20 cellular contexts compared by ENCODE assay signal in the genomic region with DNA sequence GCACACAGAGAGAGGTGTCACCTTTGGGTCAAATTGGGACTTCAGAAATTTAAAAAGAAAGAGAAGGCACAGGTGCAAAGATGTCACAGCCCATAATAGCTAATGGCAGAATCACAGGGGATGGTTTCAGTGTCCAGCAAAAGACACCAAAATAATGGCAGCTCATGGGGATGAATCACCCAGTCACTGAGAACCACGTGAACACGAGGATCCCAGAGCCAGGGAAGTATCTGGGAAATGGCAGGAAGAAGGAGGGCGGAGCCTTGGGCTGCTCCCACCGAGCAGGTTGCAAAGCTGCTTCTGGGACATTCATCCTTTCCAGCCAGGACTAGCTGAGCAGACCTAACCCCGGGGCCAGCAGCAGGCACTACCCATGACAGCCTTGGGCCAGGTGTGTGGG. TPM values are rescaled to one million over a fixed set of nuclear protein-coding genes. Genes with fewer than 3 reads are reported as not detected.
DNase-seq lines count a peak whose midpoint lies in the region; ATAC-seq and TF ChIP-seq lines count a peak whose summit lies in the region.
"Had no signal": no experiment of that assay in that cellular context is flagged by ENCODE, and none has a peak within 500 bp of the region (broad histone marks: within the 10 kb centered on the region; RNA-seq: fewer than 3 reads in every experiment).

No MANE protein-coding gene starts in this region.

- TF ChIP-seq CTCF in Caco-2 (IDR thresholded peaks at IDR 0.05; ENCODE audit: insufficient read depth in 1 of 2, low read depth in 1 of 2, low read length in 1 of 2, severe bottlenecking in 1 of 2, unreplicated experiment in 1 of 2): no peak
- TF ChIP-seq CTCF in adrenal gland (IDR thresholded peaks at IDR 0.05): no peak

- H4K8ac ChIP-seq in mesenchymal stem cell (ENCODE audit: low read length): no peak overlapping the region

- H3K4ac ChIP-seq in mesenchymal stem cell (ENCODE audit: low read depth in 1 of 2, low read length in 2 of 2): no peak overlapping the region

- H3K9me3 ChIP-seq in Caco-2 (peaks cover 6% of the 10 kb centered on the region), adrenal gland (replicated peaks in 1 of 3) (peaks cover 0 to 3% (median 0%) of the 10 kb centered on the region in 3 donors), mesenchymal stem cell (ENCODE audit: control insufficient read depth, low read length) (peaks cover 6% of the 10 kb centered on the region)
- H3K9me3 ChIP-seq: vagina had no signal

- intact Hi-C loops in Caco-2 (cut with micrococcal nuclease; ENCODE audit: unreplicated experiment): no loop called here
- intact Hi-C loops in adrenal gland (cut with DNase I): no loop called here

- H3K4me3 Mint-ChIP-seq in Caco-2 (ENCODE audit: unreplicated experiment): no peak overlapping the region
- H3K4me3 Mint-ChIP-seq: activated naive CD8-positive, alpha-beta T cell treated with anti-CD3 and anti-CD28 coated beads for 36 hours; central memory CD8-positive, alpha-beta T cell; immature natural killer cell; mesothelial cell of epicardium; stimulated activated naive B cell treated with anti-CD40 and anti-IgM and Interleukin-4, amounts not matched to agents 10 μg/mL and 1 μg/mL and 100 μg/mL, for 72 hours; T-helper 1 cell treated with Interleukin-12 subunit alpha and Interleukin-12 subunit beta and Interleukin-4 antibody, amounts not matched to agents 30 μg/mL and 1 μg/mL, for 36 hours had no signal

- POLR2A ChIA-PET in Caco-2 (lab: Charles Lee): no interaction called here

- WGBS in adrenal gland, 4 donors: 35 to 60% (median 55%) methylated on average over 4 to 5 of the region's 5 CpGs
- WGBS in mesenchymal stem cell: 57% methylated on average over 5 of the region's 5 CpGs

- H3K79me1 ChIP-seq in mesenchymal stem cell (replicated peaks; ENCODE audit: low read length, poor library complexity, severe bottlenecking): no peaks in the 10 kb centered on the region

- no peak overlapping the region for H3K27ac ChIP-seq in adrenal gland
- H3K27ac ChIP-seq in mesenchymal stem cell (ENCODE audit: low read length, poor library complexity, severe bottlenecking): no peak overlapping the region
- H3K27ac ChIP-seq: skin epidermis, vagina had no signal

- no peak overlapping the region for H2BK5ac ChIP-seq in mesenchymal stem cell (ENCODE audit: low read depth, low read length, poor library complexity, severe bottlenecking)

- no peak overlapping the region for H3K14ac ChIP-seq in mesenchymal stem cell (ENCODE audit: low read length in 2 of 2)

- H3K27ac Mint-ChIP-seq in Caco-2 (ENCODE audit: unreplicated experiment): peak overlapping the region; percentile 99
- H3K27ac Mint-ChIP-seq: activated naive CD8-positive, alpha-beta T cell treated with anti-CD3 and anti-CD28 coated beads for 36 hours; immature natural killer cell; mesothelial cell of epicardium; stimulated activated naive B cell treated with anti-CD40 and anti-IgM and Interleukin-4, amounts not matched to agents 10 μg/mL and 1 μg/mL and 100 μg/mL, for 72 hours; T-helper 1 cell treated with Interleukin-12 subunit alpha and Interleukin-12 subunit beta and Interleukin-4 antibody, amounts not matched to agents 30 μg/mL and 1 μg/mL, for 36 hours had no signal

- H4K91ac ChIP-seq in mesenchymal stem cell (ENCODE audit: low read length): no peak overlapping the region

- H3K4me1 ChIP-seq in Caco-2 (peaks cover 40% of the 10 kb centered on the region), adrenal gland (replicated peaks in 1 of 2) (peaks cover 6 to 13% of the 10 kb centered on the region in 2 donors), mesenchymal stem cell (ENCODE audit: control insufficient read depth, insufficient read depth, low read depth, low read length) (peaks cover 43% of the 10 kb centered on the region)
- H3K4me1 ChIP-seq: vagina had no signal

- no peak overlapping the region for H3K4me2 ChIP-seq in mesenchymal stem cell (ENCODE audit: low read length, poor library complexity, severe bottlenecking)

- no peak overlapping the region for H2BK120ac ChIP-seq in mesenchymal stem cell (ENCODE audit: low read depth, low read length)

- no peaks in the 10 kb centered on the region for H3K27me3 Mint-ChIP-seq in Caco-2 (ENCODE audit: insufficient read depth, unreplicated experiment)
- H3K27me3 Mint-ChIP-seq: activated naive CD8-positive, alpha-beta T cell treated with anti-CD3 and anti-CD28 coated beads for 36 hours; central memory CD8-positive, alpha-beta T cell had no signal

- H3K36me3 Mint-ChIP-seq in Caco-2 (ENCODE audit: insufficient read depth, unreplicated experiment): peaks cover 48% of the 10 kb centered on the region
- H3K36me3 Mint-ChIP-seq: activated naive CD8-positive, alpha-beta T cell treated with anti-CD3 and anti-CD28 coated beads for 36 hours had no signal

- H3K4me3 ChIP-seq in Caco-2 (ENCODE audit: low read depth, low read length): no peak overlapping the region
- no peak overlapping the region for H3K4me3 ChIP-seq in adrenal gland
- H3K4me3 ChIP-seq in mesenchymal stem cell (ENCODE audit: insufficient read depth in 1 of 2, low read depth in 1 of 2, low read length in 2 of 2): no peak overlapping the region
- H3K4me3 ChIP-seq: skin epidermis, vagina had no signal

- no peak for ATAC-seq in HG03378 (IDR thresholded peaks at IDR 0.05; ENCODE audit: unreplicated experiment)
- ATAC-seq: stimulated activated naive B cell treated with anti-CD40 and anti-IgM and Interleukin-4, amounts not matched to agents 10 μg/mL and 1 μg/mL and 100 μg/mL, for 72 hours had no signal

- peaks cover 42% of the 10 kb centered on the region for H3K4me1 Mint-ChIP-seq in Caco-2 (ENCODE audit: low read depth, unreplicated experiment)
- H3K4me1 Mint-ChIP-seq: activated naive CD8-positive, alpha-beta T cell treated with anti-CD3 and anti-CD28 coated beads for 36 hours; central memory CD8-positive, alpha-beta T cell; stimulated activated naive B cell treated with anti-CD40 and anti-IgM and Interleukin-4, amounts not matched to agents 10 μg/mL and 1 μg/mL and 100 μg/mL, for 72 hours had no signal

- H3K36me3 ChIP-seq in Caco-2 (ENCODE audit: control insufficient read depth, insufficient read depth, low read length) (0 out of 2 replicates have a peak, but pooled peaks cover 2% of the 10 kb centered on the region), adrenal gland (replicated peaks in 1 of 2) (no peaks in the 10 kb centered on the region), mesenchymal stem cell (ENCODE audit: control insufficient read depth in 1 of 2, insufficient read depth in 2 of 2, low read depth in 1 of 2, low read length in 2 of 2) (peaks cover 0 to 40% of the 10 kb centered on the region in 2 experiments)

- no peak overlapping the region for H3K9ac ChIP-seq in mesenchymal stem cell (ENCODE audit: low read length)

- no peak for DNase-seq in Caco-2
- DNase-seq in HK-2 (ENCODE audit: unreplicated experiment): peak; percentile 54
- peak in 6 of 7 donors; percentile 36 to 72 (median 56) for DNase-seq in adrenal gland
- no peak for DNase-seq in mesenchymal stem cell
- no peak for DNase-seq in effector CD4-positive, alpha-beta T cell
- no peak for DNase-seq in amniotic stem cell (lab: John Stamatoyannopoulos, UW)
- DNase-seq in NCI-H1436 (lab: John Stamatoyannopoulos, UW): no peak
- DNase-seq: activated CD4-positive, alpha-beta T cell treated with anti-CD3 and anti-CD28 coated beads for 4 hours; activated naive CD8-positive, alpha-beta T cell treated with anti-CD3 and anti-CD28 coated beads for 36 hours; DMS79 treated with DMSO at 0.1 percent for 48 hours; immature natural killer cell; NCI-H2081 treated with DMSO at 0.1 percent for 48 hours; NCI-H69; stimulated activated naive B cell treated with anti-CD40 and anti-IgM and Interleukin-4, amounts not matched to agents 10 μg/mL and 1 μg/mL and 100 μg/mL, for 72 hours had no signal

- no peak overlapping the region for H2BK15ac ChIP-seq in mesenchymal stem cell (ENCODE audit: low read depth, poor library complexity, severe bottlenecking)

- H3K27me3 ChIP-seq in Caco-2 (replicated peaks; ENCODE audit: control insufficient read depth, insufficient read depth, low read length) (no peaks in the 10 kb centered on the region), adrenal gland (no peaks in the 10 kb centered on the region), mesenchymal stem cell (ENCODE audit: control insufficient read depth in 1 of 2, insufficient read depth in 1 of 2, low read length in 2 of 2) (peaks cover 0 to 22% of the 10 kb centered on the region in 2 experiments)
- H3K27me3 ChIP-seq: vagina had no signal

- H2AK5ac ChIP-seq in mesenchymal stem cell (ENCODE audit: low read length, severe bottlenecking): peak overlapping the region; percentile 70

- no peak for TF ChIP-seq POLR2A in adrenal gland (IDR thresholded peaks at IDR 0.05)

- H2BK12ac ChIP-seq in mesenchymal stem cell (ENCODE audit: low read length in 2 of 2): no peak overlapping the region

- H3K18ac ChIP-seq in mesenchymal stem cell (ENCODE audit: low read depth in 1 of 2, low read length in 2 of 2): no peak overlapping the region

- BruUV-seq in Caco-2 (replicated peaks; lab: Mats Ljungman, UMichigan): no TSS peak

- CTCF ChIA-PET in Caco-2 (lab: Charles Lee): no interaction called here

- no peak overlapping the region for H3K23ac ChIP-seq in mesenchymal stem cell (ENCODE audit: low read length in 2 of 2)

- peaks cover 16% of the 10 kb centered on the region for H3K9me3 Mint-ChIP-seq in Caco-2 (ENCODE audit: unreplicated experiment)
- H3K9me3 Mint-ChIP-seq: central memory CD8-positive, alpha-beta T cell; T-helper 1 cell treated with Interleukin-12 subunit alpha and Interleukin-12 subunit beta and Interleukin-4 antibody, amounts not matched to agents 30 μg/mL and 1 μg/mL, for 36 hours had no signal

- no peak overlapping the region for H2AFZ ChIP-seq in mesenchymal stem cell (ENCODE audit: low read depth, low read length)

RNA-seq across cellular contexts. Expression of a gene that starts 45.6 kb away (rescaled TPM):
- total RNA-seq in Caco-2 (2022) (73.9 and 78.4 TPM in 2 replicates), adrenal gland (10 to 100 TPM; 20.2 to 48.0 (median 34.3) TPM)
- 100 to 1,000 TPM in 1 of 3 donors, 10 to 100 TPM in 2; 26.6 to 107 (median 56.6) TPM for polyA plus RNA-seq in adrenal gland
- 15.7 TPM for polyA plus RNA-seq in mesenchymal stem cell (2013, experiment 1 of 2)
- polyA plus RNA-seq in mesenchymal stem cell (2013, experiment 2 of 2): 15.2 TPM

Comparison
In these comparisons a context has a peak if more than half of its experiments do, and no peak if none do; other contexts are left out.
1. DNase-seq: peak in HK-2 (single experiment) and adrenal gland (6 of 7); none in Caco-2 (0 of 2), mesenchymal stem cell (single experiment), effector CD4-positive, alpha-beta T cell (single experiment), amniotic stem cell (single experiment) and NCI-H1436 (single experiment).